ENCODE assay signal across 13 cellular contexts in genomic region chr16:12262454-12263180, GRCh38.
DNase-seq lines count a peak whose midpoint lies in the region.
"Had no signal": no experiment of that assay in that cellular context is flagged by ENCODE, and none has a peak within 500 bp of the region (broad histone marks: within the 10 kb centered on the region; RNA-seq: fewer than 3 reads in every experiment).

No MANE protein-coding gene starts in this region.

- peaks cover 0 to 7% of the 10 kb centered on the region in 2 donors for H3K4me1 ChIP-seq in esophagus (ENCODE audit: control insufficient read depth in 2 of 2, insufficient read depth in 2 of 2, low read length in 1 of 2)

- peak overlapping the region; percentile 41 to 68 for H3K27ac ChIP-seq in esophagus (ENCODE audit: low read depth in 2 of 2, low read length in 1 of 2)
- H3K27ac ChIP-seq: hepatocyte had no signal

- no peak overlapping the region for H3K4me3 ChIP-seq in esophagus (ENCODE audit: low read depth in 1 of 2, low read length in 2 of 2)
- H3K4me3 ChIP-seq: hepatocyte had no signal

- no peaks in the 10 kb centered on the region for H3K9me3 ChIP-seq in esophagus (ENCODE audit: control insufficient read depth in 2 of 2, insufficient read depth in 1 of 2, low read depth in 1 of 2, low read length in 1 of 2)
- H3K9me3 ChIP-seq: Caco-2 had no signal

- 77 to 80% methylated on average over 13 of the region's 13 CpGs for WGBS in esophagus, 2 donors

- H3K36me3 ChIP-seq in esophagus (ENCODE audit: control insufficient read depth in 2 of 2, insufficient read depth in 2 of 2, low read length in 1 of 2) = no peaks in the 10 kb centered on the region

- DNase-seq in DMS53 treated with DMSO at 0.1 percent for 48 hours (lab: John Stamatoyannopoulos, UW; ENCODE audit: unreplicated experiment) (peak; percentile 85), NCI-H2196 (lab: John Stamatoyannopoulos, UW; ENCODE audit: unreplicated experiment) (peak; percentile 62), pons (ENCODE audit: low spot score) (peak; percentile 16), OCI-M1 (lab: John Stamatoyannopoulos, UW) (no peak)
- no peak for DNase-seq in stimulated activated CD4-positive, alpha-beta T cell treated with anti-CD3 and anti-CD28 coated beads, Interleukin-1b, Interleukin-23, amount 100 ng/mL, for 48 hours
- no peak for DNase-seq in activated naive CD4-positive, alpha-beta T cell treated with Interleukin-2 at 50 U/mL for 16 hours
- DNase-seq: activated B cell treated with CpG ODN at 0.5 μM for 24 hours; activated T-cell treated with anti-CD3 and anti-CD28 coated beads for 4 hours; Caco-2; stimulated activated CD4-positive, alpha-beta T cell treated with anti-CD3 and anti-CD28 coated beads, Interleukin-4, amount 100 ng/mL, for 1 hour; stimulated activated naive CD8-positive, alpha-beta T cell treated with anti-CD3 and anti-CD28 coated beads, Interleukin-15, amount 100 ng/mL, for 72 hours had no signal

- no peaks in the 10 kb centered on the region for H3K27me3 ChIP-seq in esophagus (ENCODE audit: control insufficient read depth in 1 of 2, insufficient read depth in 2 of 2, low read length in 2 of 2)
- H3K27me3 ChIP-seq: hepatocyte had no signal

Comparison
In these comparisons a context has a peak if more than half of its experiments do, and no peak if none do; other contexts are left out.
1. DNase-seq: peak in DMS53 treated with DMSO at 0.1 percent for 48 hours (single experiment), NCI-H2196 (single experiment) and pons (single experiment); none in OCI-M1 (single experiment), stimulated activated CD4-positive, alpha-beta T cell treated with anti-CD3 and anti-CD28 coated beads, Interleukin-1b, Interleukin-23, amount 100 ng/mL, for 48 hours (single experiment) and activated naive CD4-positive, alpha-beta T cell treated with Interleukin-2 at 50 U/mL for 16 hours (single experiment).